In the genomic region with DNA sequence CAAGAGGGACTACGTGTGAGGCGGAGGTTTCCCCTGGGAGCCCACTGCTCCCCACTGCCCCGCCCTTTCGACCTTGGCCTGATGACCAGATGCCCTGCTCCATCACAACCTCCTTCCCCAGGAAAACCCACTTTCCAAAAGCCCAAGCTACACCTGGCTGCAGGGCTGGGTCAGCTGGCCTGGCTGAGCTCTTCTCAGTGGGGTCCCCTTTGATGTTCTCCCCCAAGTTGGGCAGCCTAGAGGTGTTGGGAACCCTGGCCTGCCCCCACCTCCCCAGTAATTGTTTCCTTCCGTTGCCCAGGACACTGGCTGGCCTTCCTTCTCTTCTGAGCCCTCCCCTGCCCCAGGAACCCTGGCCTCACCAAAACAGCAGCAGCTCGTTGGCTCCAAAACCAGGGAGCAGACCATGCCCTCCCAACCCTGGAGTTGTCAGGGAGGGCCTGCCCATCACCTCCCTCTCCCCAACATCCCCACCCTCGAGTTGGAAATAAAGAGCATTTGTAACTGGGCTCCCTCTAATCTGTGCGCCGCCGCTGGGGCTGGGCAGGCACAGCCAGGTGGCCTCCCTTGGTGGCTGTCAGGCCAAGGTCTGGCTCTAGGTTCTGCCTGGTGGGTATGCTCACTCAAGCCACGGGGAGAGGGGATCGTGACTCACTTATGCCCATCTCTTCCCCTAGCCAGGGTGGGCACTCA, we compare ENCODE assay signal across 22 cellular contexts. TPM values are rescaled to one million over a fixed set of nuclear protein-coding genes. Genes with fewer than 3 reads are reported as not detected.
"Had no signal": no experiment of that assay in that cellular context is flagged by ENCODE, and none has a peak within 500 bp of the region (broad histone marks: within the 10 kb centered on the region; RNA-seq: fewer than 3 reads in every experiment).

No MANE protein-coding gene starts in this region.

- H3K4me1 ChIP-seq: colonic mucosa, uterus had no signal

- H3K27me3 Mint-ChIP-seq: activated naive CD8-positive, alpha-beta T cell had no signal

- H3K36me3 Mint-ChIP-seq: activated naive CD8-positive, alpha-beta T cell; brain; memory B cell; natural killer cell; stimulated activated naive B cell treated with anti-CD40 and anti-IgM and Interleukin-4, amounts not matched to agents 10 μg/mL and 1 μg/mL and 100 μg/mL, for 72 hours had no signal

- H3K27ac Mint-ChIP-seq: activated B cell treated with CpG ODN at 0.5 μM for 24 hours; activated naive CD8-positive, alpha-beta T cell; brain; memory B cell; natural killer cell; stimulated activated naive B cell treated with anti-CD40 and anti-IgM and Interleukin-4, amounts not matched to agents 10 μg/mL and 1 μg/mL and 100 μg/mL, for 72 hours had no signal

- H3K4me3 ChIP-seq: colonic mucosa, esophagus muscularis mucosa, thyroid gland, uterus had no signal

- H3K36me3 ChIP-seq: colonic mucosa, esophagus muscularis mucosa, thyroid gland, uterus had no signal

- H3K9me3 Mint-ChIP-seq: activated B cell treated with CpG ODN at 0.5 μM for 24 hours; memory B cell; natural killer cell; stimulated activated naive B cell treated with anti-CD40 and anti-IgM and Interleukin-4, amounts not matched to agents 10 μg/mL and 1 μg/mL and 100 μg/mL, for 72 hours had no signal

- H3K9me3 ChIP-seq: colonic mucosa, esophagus muscularis mucosa, thyroid gland, uterus had no signal

- H3K27me3 ChIP-seq: thyroid gland had no signal

- ATAC-seq: left ventricle myocardium superior; natural killer cell; stimulated activated naive B cell treated with anti-CD40 and anti-IgM and Interleukin-4, amounts not matched to agents 10 μg/mL and 1 μg/mL and 100 μg/mL, for 72 hours had no signal

- DNase-seq: activated B cell treated with CpG ODN at 0.5 μM for 24 hours; activated CD4-positive, alpha-beta T cell treated with anti-CD3 and anti-CD28 coated beads for 48 hours; activated CD8-positive, alpha-beta memory T cell treated with anti-CD3 and anti-CD28 coated beads, Interleukin-2, amount 50 U/mL, for 48 hours; activated gamma-delta T cell treated with Interleukin-2 at 50 U/mL for 16 hours; amygdala; central memory CD4-positive, alpha-beta T cell; colonic mucosa; kidney glomerular epithelial cell; left ventricle myocardium superior; natural killer cell; retina; stimulated activated CD4-positive, alpha-beta T cell treated with anti-CD3 and anti-CD28 coated beads, Interleukin-15, amount 100 ng/mL, for 24 hours; stimulated activated CD4-positive, alpha-beta T cell treated with anti-CD3 and anti-CD28 coated beads, Interleukin-4, amount 100 ng/mL, for 1 hour; stimulated activated naive B cell treated with anti-CD40 and anti-IgM and Interleukin-4, amounts not matched to agents 10 μg/mL and 1 μg/mL and 100 μg/mL, for 72 hours; T-helper 2 cell; thyroid gland; uterus had no signal

- H3K4me3 Mint-ChIP-seq: activated B cell treated with CpG ODN at 0.5 μM for 24 hours; activated naive CD8-positive, alpha-beta T cell; memory B cell; natural killer cell; stimulated activated naive B cell treated with anti-CD40 and anti-IgM and Interleukin-4, amounts not matched to agents 10 μg/mL and 1 μg/mL and 100 μg/mL, for 72 hours had no signal

- H3K27ac ChIP-seq: colonic mucosa, esophagus muscularis mucosa, thyroid gland, uterus had no signal

RNA-seq across cellular contexts. Expression of a gene that starts 1.4 kb away (rescaled TPM):
- total RNA-seq: activated B cell treated with CpG ODN at 0.5 μM for 24 hours, skeletal muscle tissue had no signal

RNA-seq across cellular contexts. Expression of a gene that starts 3.8 kb away (rescaled TPM):
- total RNA-seq: activated B cell treated with CpG ODN at 0.5 μM for 24 hours, esophagus muscularis mucosa, left ventricle myocardium superior, natural killer cell, skeletal muscle tissue, thyroid gland had no signal
